Comparison of ENCODE assay signal across 8 cellular contexts in genomic region chr1:224498574-224499170, GRCh38.
DNase-seq lines count a peak whose midpoint lies in the region; ATAC-seq and TF ChIP-seq lines count a peak whose summit lies in the region.

No MANE protein-coding gene starts in this region.

- in situ Hi-C loops in GM13977 (cut with MboI; ENCODE audit: low pct_unique_long_range_greater_than_20kb, low sequenced_read_pairs, unreplicated experiment) = no loop called here

- H3K27me3 ChIP-seq in prostate gland (replicated peaks; ENCODE audit: insufficient read depth) = no peaks in the 10 kb centered on the region

- 49% methylated on average over 12 of the region's 12 CpGs for WGBS in prostate gland

- no peak for TF ChIP-seq POLR2A in prostate gland (IDR thresholded peaks at IDR 0.05)

- TF ChIP-seq CTCF in prostate gland (IDR thresholded peaks at IDR 0.05) (no peak), GM13977 (IDR thresholded peaks at IDR 0.05; ENCODE audit: extremely low read depth, insufficient read depth, missing control alignments) (no peak)

- H3K36me3 ChIP-seq in prostate gland = no peaks in the 10 kb centered on the region

- peak overlapping the region; percentile 32 to 44 for H3K27ac ChIP-seq in prostate gland

- DNase-seq in stimulated activated CD4-positive, alpha-beta T cell treated with anti-CD3 and anti-CD28 coated beads, Interleukin-2, amount 100 ng/mL, for 24 hours = peak; percentile 7 to 24
- no peak for DNase-seq in stimulated activated CD4-positive, alpha-beta T cell treated with anti-CD3 and anti-CD28 coated beads, Interleukin-4, amount 100 ng/mL, for 4 hours
- DNase-seq in prostate gland (ENCODE audit: low spot score) = peak; percentile 12
- no peak for DNase-seq in GM13977 (ENCODE audit: low spot score)

- no peaks in the 10 kb centered on the region for H3K9me3 ChIP-seq in prostate gland

- intact Hi-C loops in prostate gland (cut with DNase I) = no loop called here

- H3K4me3 ChIP-seq in prostate gland = no peak overlapping the region

- ATAC-seq in SK-N-SH treated with all-trans-retinoic acid at 6 μM for 48 hours (peak; percentile 71), esophagus mucosa (peak; percentile 53), GM19397 (IDR thresholded peaks at IDR 0.05; ENCODE audit: unreplicated experiment) (no peak), HG03139 (IDR thresholded peaks at IDR 0.05; ENCODE audit: unreplicated experiment) (no peak)

- H3K4me1 ChIP-seq in prostate gland (replicated peaks) = peaks cover 13% of the 10 kb centered on the region

TF ChIP-seq in SK-N-SH treated with all-trans-retinoic acid at 6 μM for 48 hours, 23 proteins besides CTCF, POLR2A, EP300 and RAD21:
- no peak for TF ChIP-seq GLIS3 (CRISPR knock-in tag; IDR thresholded peaks at IDR 0.05)
- TF ChIP-seq SNAI2 (CRISPR knock-in tag; IDR thresholded peaks at IDR 0.05) = no peak
- no peak for TF ChIP-seq ISL1 (CRISPR knock-in tag; IDR thresholded peaks at IDR 0.05)
- no peak for TF ChIP-seq RARB (CRISPR knock-in tag; IDR thresholded peaks at IDR 0.05)
- no peak for TF ChIP-seq BACH2 (CRISPR knock-in tag; IDR thresholded peaks at IDR 0.05; ENCODE audit: borderline replicate concordance)
- TF ChIP-seq CSDC2 (CRISPR knock-in tag; IDR thresholded peaks at IDR 0.05) = no peak
- no peak for TF ChIP-seq CREB5 (CRISPR knock-in tag; IDR thresholded peaks at IDR 0.05; ENCODE audit: low read depth)
- no peak for TF ChIP-seq TCF4 (CRISPR knock-in tag; IDR thresholded peaks at IDR 0.05; ENCODE audit: borderline replicate concordance)
- no peak for TF ChIP-seq PATZ1 (CRISPR knock-in tag; IDR thresholded peaks at IDR 0.05; ENCODE audit: borderline replicate concordance)

Comparison
In these comparisons a context has a peak if more than half of its experiments do, and no peak if none do; other contexts are left out.
1. DNase-seq: peak in stimulated activated CD4-positive, alpha-beta T cell treated with anti-CD3 and anti-CD28 coated beads, Interleukin-2, amount 100 ng/mL, for 24 hours (2 of 2) and prostate gland (single experiment); none in stimulated activated CD4-positive, alpha-beta T cell treated with anti-CD3 and anti-CD28 coated beads, Interleukin-4, amount 100 ng/mL, for 4 hours (0 of 2) and GM13977 (single experiment).
2. ATAC-seq: peak in SK-N-SH treated with all-trans-retinoic acid at 6 μM for 48 hours (single experiment) and esophagus mucosa (single experiment); none in GM19397 (single experiment) and HG03139 (single experiment).